In the genomic region with DNA sequence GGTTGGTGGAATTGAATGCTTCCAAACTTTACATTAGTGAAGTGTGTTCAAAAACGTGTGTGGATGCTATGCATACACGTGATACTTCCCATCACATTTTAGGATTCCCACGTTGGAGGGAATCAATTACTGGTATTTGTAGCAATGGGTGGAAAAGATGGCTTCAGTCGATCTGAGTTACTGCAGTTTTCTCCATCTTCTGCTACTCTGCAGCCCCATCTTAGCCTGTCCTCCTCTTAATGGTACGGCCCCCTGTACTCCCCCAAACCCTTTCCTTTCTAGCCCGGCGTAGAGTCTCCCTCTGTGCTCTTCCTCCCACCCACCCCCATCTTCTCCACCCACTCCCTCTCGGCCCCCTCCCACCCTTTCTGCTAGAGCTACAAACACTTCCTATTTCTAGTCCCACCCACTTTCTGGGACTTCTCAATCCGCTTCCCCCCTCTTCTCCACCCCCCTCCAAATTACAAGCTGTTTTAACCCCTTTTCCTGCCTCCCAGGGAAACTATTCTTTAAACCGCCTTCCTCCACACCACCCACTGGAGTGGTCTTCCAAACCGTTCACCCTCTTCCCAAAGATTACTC, we compare ENCODE assay signal across 8 cellular contexts. TPM values are rescaled to one million over a fixed set of nuclear protein-coding genes. Genes with fewer than 3 reads are reported as not detected.
A peak's percentile ranks its signal among the peaks of the same experiment; 100 is the strongest.
DNase-seq lines count a peak whose midpoint lies in the region; ATAC-seq, FAIRE-seq and TF ChIP-seq lines count a peak whose summit lies in the region.

No MANE protein-coding gene starts in this region.

- H3K27me3 ChIP-seq in Karpas-422 (ENCODE audit: low read length) (no peaks in the 10 kb centered on the region), pancreas (no peaks in the 10 kb centered on the region)

- intact Hi-C loops in activated CD4-positive, alpha-beta memory T cell treated with anti-CD3 and anti-CD28 coated beads for 36 hours (cut with micrococcal nuclease) = loop anchor here (5.0 kb wide), 1 partner anchor 604 kb away; no protein-coding TSS in a partner anchor
- intact Hi-C loops in pancreas (cut with DNase I) = no loop called here

- no peaks in the 10 kb centered on the region for H3K9me2 ChIP-seq in Karpas-422 (replicated peaks; ENCODE audit: insufficient read depth, low read length)

- H3K27ac Mint-ChIP-seq in activated CD4-positive, alpha-beta memory T cell treated with anti-CD3 and anti-CD28 coated beads for 36 hours = peak overlapping the region; percentile 91

- TF ChIP-seq CTCF in fibroblast of villous mesenchyme (IDR thresholded peaks at IDR 0.05; ENCODE audit: insufficient read depth, low read depth, low read length) (no peak), pancreas (IDR thresholded peaks at IDR 0.05) (no peak)

- peaks cover 20% of the 10 kb centered on the region for H4K20me1 ChIP-seq in Karpas-422 (ENCODE audit: insufficient read depth, low read depth, low read length)

- peaks cover 90% of the 10 kb centered on the region for H3K79me2 ChIP-seq in Karpas-422 (ENCODE audit: low read length)

- H3K9ac ChIP-seq in Karpas-422 (ENCODE audit: low read length) = peak overlapping the region; percentile 99

- H3K9me3 ChIP-seq in Karpas-422 (ENCODE audit: low read length) (no peaks in the 10 kb centered on the region), pancreas (no peaks in the 10 kb centered on the region)

- ATAC-seq in pancreas = peak in 2 of 4 donors; percentile 12 to 19
- no peak for ATAC-seq in GM18909 (IDR thresholded peaks at IDR 0.05; ENCODE audit: poor library complexity, unreplicated experiment)
- ATAC-seq in HG03280 (IDR thresholded peaks at IDR 0.05; ENCODE audit: unreplicated experiment) = no peak
- no peak for ATAC-seq in HG03159 (IDR thresholded peaks at IDR 0.05; ENCODE audit: unreplicated experiment)

- CTCF ChIA-PET in activated CD4-positive, alpha-beta memory T cell treated with anti-CD3 and anti-CD28 coated beads for 36 hours (lab: Charles Lee) = no interaction called here

- H3K4me2 ChIP-seq in Karpas-422 (ENCODE audit: low read depth, low read length, poor library complexity, severe bottlenecking) = peak overlapping the region; percentile 75

- no peak for FAIRE-seq in pancreas (lab: Jason Lieb, UNC)

- POLR2A ChIA-PET in activated CD4-positive, alpha-beta memory T cell treated with anti-CD3 and anti-CD28 coated beads for 36 hours (lab: Charles Lee) = interaction anchor here (4.3 kb wide), 1 partner anchor 35 kb away, joined by 31 read pairs; no protein-coding TSS in a partner anchor

- WGBS in pancreas, 2 donors = 5 to 12% methylated on average over 11 of the region's 11 CpGs

- peaks cover 22% of the 10 kb centered on the region for H3K36me3 Mint-ChIP-seq in activated CD4-positive, alpha-beta memory T cell treated with anti-CD3 and anti-CD28 coated beads for 36 hours

- H3K36me3 ChIP-seq in Karpas-422 (ENCODE audit: insufficient read depth, low read length) = peaks cover 17% of the 10 kb centered on the region; the same call in 1 of the 2 replicates
- H3K36me3 ChIP-seq in pancreas = no peaks in the 10 kb centered on the region

- H3K4me3 Mint-ChIP-seq in activated CD4-positive, alpha-beta memory T cell treated with anti-CD3 and anti-CD28 coated beads for 36 hours = peak overlapping the region; percentile 97

- H3K4me1 ChIP-seq in Karpas-422 (ENCODE audit: low read length) = peaks cover 23% of the 10 kb centered on the region
- peaks cover 7 to 22% (median 15%) of the 10 kb centered on the region in 3 donors for H3K4me1 ChIP-seq in pancreas

- peaks cover 62% of the 10 kb centered on the region for H3K4me1 Mint-ChIP-seq in activated CD4-positive, alpha-beta memory T cell treated with anti-CD3 and anti-CD28 coated beads for 36 hours (ENCODE audit: low read depth)

- no peaks in the 10 kb centered on the region for H3K9me3 Mint-ChIP-seq in activated CD4-positive, alpha-beta memory T cell treated with anti-CD3 and anti-CD28 coated beads for 36 hours

- no peak overlapping the region for H2AFZ ChIP-seq in Karpas-422 (ENCODE audit: low read length)

- no peaks in the 10 kb centered on the region for H3K27me3 Mint-ChIP-seq in activated CD4-positive, alpha-beta memory T cell treated with anti-CD3 and anti-CD28 coated beads for 36 hours

- H3K27ac ChIP-seq in Karpas-422 (ENCODE audit: low read length) (peak overlapping the region; percentile 89), pancreas (peak overlapping the region in 3 of 4 donors; percentile 73 to 84 (median 79))

- DNase-seq in DMS 273 treated with DMSO at 0.1 percent for 48 hours (lab: John Stamatoyannopoulos, UW) (peak; percentile 27), Karpas-422 (peak; percentile 71), fibroblast of villous mesenchyme (ENCODE audit: low read depth) (peak; percentile 38), pancreas (no peak)
- DNase-seq in activated CD4-positive, alpha-beta memory T cell treated with anti-CD3 and anti-CD28 coated beads for 36 hours = peak; percentile 17

- peak overlapping the region; percentile 87 for H3K4me3 ChIP-seq in Karpas-422 (ENCODE audit: low read length)
- H3K4me3 ChIP-seq in fibroblast of villous mesenchyme (ENCODE audit: low read depth, low read length) = peak overlapping the region; percentile 100
- peak overlapping the region; percentile 55 to 84 (median 74) for H3K4me3 ChIP-seq in pancreas

RNA-seq across cellular contexts. Expression of gene CHTF8, which starts 1.1 kb away (rescaled TPM):
- 87.0 and 98.5 TPM in 2 replicates for total RNA-seq in Karpas-422 (2014; rRNA removed; shearing (Covaris generic); ENCODE audit: low replicate concordance)
- 100 to 1,000 TPM; 120 to 132 TPM for total RNA-seq in activated CD4-positive, alpha-beta memory T cell treated with anti-CD3 and anti-CD28 coated beads for 36 hours
- total RNA-seq in fibroblast of villous mesenchyme (40.6 and 65.2 TPM in 2 replicates), pancreas (10 to 100 TPM; 32.9 to 74.5 (median 43.7) TPM)
- polyA plus RNA-seq in pancreas = 10 to 100 TPM; 21.7 to 40.3 TPM

RNA-seq across cellular contexts. Expression of gene UTP4, which starts 1.2 kb away (rescaled TPM):
- total RNA-seq in Karpas-422 (2014; rRNA removed; shearing (Covaris generic); ENCODE audit: low replicate concordance) = 22.0 and 31.6 TPM in 2 replicates
- total RNA-seq in activated CD4-positive, alpha-beta memory T cell treated with anti-CD3 and anti-CD28 coated beads for 36 hours = 100 to 1,000 TPM; 104 to 106 TPM
- total RNA-seq in fibroblast of villous mesenchyme (15.1 and 22.5 TPM in 2 replicates), pancreas (10 to 100 TPM; 21.2 to 29.0 (median 23.1) TPM)
- 10 to 100 TPM; 11.6 to 19.1 TPM for polyA plus RNA-seq in pancreas

RNA-seq across cellular contexts. Expression of gene HAS3, which starts 25.8 kb away (rescaled TPM):
- 1.9 TPM in 2 replicates for total RNA-seq in Karpas-422 (2014; rRNA removed; shearing (Covaris generic); ENCODE audit: low replicate concordance)
- total RNA-seq in activated CD4-positive, alpha-beta memory T cell treated with anti-CD3 and anti-CD28 coated beads for 36 hours = under 1 TPM; 0.10 to 0.21 TPM
- total RNA-seq in fibroblast of villous mesenchyme = 0.32 and 0.43 TPM in 2 replicates
- total RNA-seq in pancreas = 1 to 10 TPM in 3 of 6 donors, under 1 TPM in 3; 0.69 to 3.9 (median 1.0) TPM
- 1 to 10 TPM in 1 of 2 donors, under 1 TPM in 1; 0.87 to 1.3 TPM for polyA plus RNA-seq in pancreas

RNA-seq across cellular contexts. Expression of gene SNTB2, which starts 55.7 kb away (rescaled TPM):
- 17.7 and 43.3 TPM in 2 replicates for total RNA-seq in Karpas-422 (2014; rRNA removed; shearing (Covaris generic); ENCODE audit: low replicate concordance)
- 10 to 100 TPM; 19.8 to 20.1 TPM for total RNA-seq in activated CD4-positive, alpha-beta memory T cell treated with anti-CD3 and anti-CD28 coated beads for 36 hours
- 40.9 and 73.4 TPM in 2 replicates for total RNA-seq in fibroblast of villous mesenchyme
- 10 to 100 TPM in 4 of 6 donors, 1 to 10 TPM in 2; 7.4 to 18.2 (median 12.7) TPM for total RNA-seq in pancreas
- 1 to 10 TPM; 2.7 to 3.1 TPM for polyA plus RNA-seq in pancreas

Comparison
In these comparisons a context has a peak if more than half of its experiments do, and no peak if none do; other contexts are left out.
1. DNase-seq: peak in DMS 273 treated with DMSO at 0.1 percent for 48 hours (single experiment), Karpas-422 (single experiment), activated CD4-positive, alpha-beta memory T cell treated with anti-CD3 and anti-CD28 coated beads for 36 hours (single experiment) and fibroblast of villous mesenchyme (single experiment); none in pancreas (0 of 6).
2. Peak in every context shown above with its lines, with median percentiles within 50 percentile points of each other: H3K4me3 ChIP-seq.